ENCODE assay signal across 25 cellular contexts in the genomic region with DNA sequence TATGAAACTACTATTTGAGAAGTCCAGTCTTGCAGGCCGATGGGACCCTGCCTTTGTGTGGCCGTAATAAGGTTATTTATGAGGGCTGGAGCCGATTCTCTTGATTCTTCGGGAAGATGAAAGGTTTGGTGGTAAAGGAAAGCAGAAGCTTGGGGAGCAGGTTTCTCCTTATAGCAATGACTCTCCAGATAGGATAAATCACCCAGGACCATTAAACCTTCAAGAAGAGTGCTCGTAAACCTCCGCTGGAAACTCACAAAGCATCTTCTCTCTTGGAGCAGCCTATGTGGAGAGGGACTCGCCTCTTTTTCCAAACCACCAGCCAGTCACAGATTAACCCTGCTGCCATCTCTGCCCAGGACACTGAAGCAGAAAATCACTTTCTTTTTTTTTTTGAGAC.
DNase-seq lines count a peak whose midpoint lies in the region; ATAC-seq and TF ChIP-seq lines count a peak whose summit lies in the region.
"Had no signal": no experiment of that assay in that cellular context is flagged by ENCODE, and none has a peak within 500 bp of the region (broad histone marks: within the 10 kb centered on the region; RNA-seq: fewer than 3 reads in every experiment).

No MANE protein-coding gene starts in this region.

- H3K36me3 ChIP-seq in heart left ventricle (no peaks in the 10 kb centered on the region), suprapubic skin (no peaks in the 10 kb centered on the region)
- H3K36me3 ChIP-seq: BE2C, gastroesophageal sphincter, thyroid gland had no signal

- H3K9me3 ChIP-seq in heart left ventricle (no peaks in the 10 kb centered on the region), suprapubic skin (no peaks in the 10 kb centered on the region)
- H3K9me3 ChIP-seq: BE2C, gastroesophageal sphincter, thyroid gland had no signal

- DNase-seq in NCI-H526 (lab: John Stamatoyannopoulos, UW) (peak; percentile 34 to 69), NCI-H526 treated with DMSO at 0.1 percent for 48 hours (lab: John Stamatoyannopoulos, UW) (no peak), LoVo (ENCODE audit: low spot score) (peak; percentile 57), left colon (no peak), heart left ventricle (no peak), suprapubic skin (ENCODE audit: low spot score in 2 of 2) (no peak), NCI-H2029 (lab: John Stamatoyannopoulos, UW) (no peak)
- DNase-seq: ACHN; activated naive CD4-positive, alpha-beta T cell; activated T-cell treated with anti-CD3 and anti-CD28 coated beads, Interleukin-2, amount 50 U/mL, for 4 hours; BE2C; CD8-positive, alpha-beta memory T cell; dermis blood vessel endothelial cell; DMS53; GF-D8; H9; KG1; MV-4-11; naive thymus-derived CD4-positive, alpha-beta T cell; NCI-H1694 treated with DMSO at 0.1 percent for 48 hours; NCI-H774; occipital lobe; thyroid gland had no signal

- peak; percentile 45 for ATAC-seq in left colon
- no peak for ATAC-seq in heart left ventricle
- ATAC-seq in GM21515 (IDR thresholded peaks at IDR 0.05; ENCODE audit: unreplicated experiment), result no peak
- ATAC-seq: activated T-cell treated with anti-CD3 and anti-CD28 coated beads, Interleukin-2, amount 50 U/mL, for 4 hours; gastroesophageal sphincter; naive thymus-derived CD4-positive, alpha-beta T cell had no signal

- H3K27me3 ChIP-seq in heart left ventricle (no peaks in the 10 kb centered on the region), suprapubic skin (no peaks in the 10 kb centered on the region)
- H3K27me3 ChIP-seq: BE2C, gastroesophageal sphincter, thyroid gland had no signal

- WGBS in heart left ventricle, 4 donors, result 87 to 92% (median 88%) methylated on average over 7 of the region's 7 CpGs
- 30% methylated on average over 7 of the region's 7 CpGs for WGBS in suprapubic skin

- intact Hi-C loops in left colon (cut with DNase I, micrococcal nuclease), result no loop called here
- intact Hi-C loops in heart left ventricle (cut with DNase I), result no loop called here

- H3K27ac ChIP-seq in heart left ventricle (no peak overlapping the region), suprapubic skin (no peak overlapping the region)
- H3K27ac ChIP-seq: gastroesophageal sphincter, thyroid gland had no signal

- H3K4me1 ChIP-seq in heart left ventricle (no peaks in the 10 kb centered on the region), suprapubic skin (no peaks in the 10 kb centered on the region)
- H3K4me1 ChIP-seq: BE2C, gastroesophageal sphincter, thyroid gland had no signal

- no peak for TF ChIP-seq EP300 in suprapubic skin (IDR thresholded peaks at IDR 0.05)

- no peak for TF ChIP-seq CTCF in heart left ventricle (IDR thresholded peaks at IDR 0.05)
- no peak for TF ChIP-seq CTCF in suprapubic skin (IDR thresholded peaks at IDR 0.05)

- TF ChIP-seq POLR2A in heart left ventricle (IDR thresholded peaks at IDR 0.05), result no peak
- no peak for TF ChIP-seq POLR2A in suprapubic skin (IDR thresholded peaks at IDR 0.05)

- no peak overlapping the region for H3K4me3 ChIP-seq in heart left ventricle
- H3K4me3 ChIP-seq in suprapubic skin, result no peak overlapping the region
- H3K4me3 ChIP-seq: gastroesophageal sphincter, thyroid gland had no signal

Comparison
In these comparisons a context has a peak if more than half of its experiments do, and no peak if none do; other contexts are left out.
1. DNase-seq: peak in NCI-H526 (2 of 2) and LoVo (single experiment); none in NCI-H526 treated with DMSO at 0.1 percent for 48 hours (single experiment), left colon (0 of 2), heart left ventricle (0 of 5), suprapubic skin (0 of 2) and NCI-H2029 (single experiment).